10 cellular contexts compared by ENCODE assay signal in the genomic region with DNA sequence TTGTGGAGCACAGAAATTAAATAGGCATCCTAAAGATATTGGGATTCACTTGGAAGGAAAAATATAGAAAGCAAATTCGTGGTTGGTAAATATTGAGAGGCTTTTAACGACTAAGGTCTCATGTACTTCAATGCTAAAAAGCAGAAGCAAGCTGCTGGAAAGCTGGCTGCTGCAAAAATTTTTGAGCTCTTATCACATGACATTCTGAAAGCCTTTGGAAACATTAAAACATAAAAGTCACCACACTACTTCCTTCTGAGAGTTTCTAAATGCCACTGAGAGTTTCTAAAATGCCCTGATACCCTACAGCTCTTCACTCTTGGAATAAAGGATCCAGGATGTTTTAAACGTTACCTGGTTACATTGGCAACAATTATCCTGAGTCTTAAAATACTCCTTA. TPM values are rescaled to one million over a fixed set of nuclear protein-coding genes. Genes with fewer than 3 reads are reported as not detected.
DNase-seq lines count a peak whose midpoint lies in the region; ATAC-seq, FAIRE-seq and TF ChIP-seq lines count a peak whose summit lies in the region.
"Had no signal": no experiment of that assay in that cellular context is flagged by ENCODE, and none has a peak within 500 bp of the region (broad histone marks: within the 10 kb centered on the region; RNA-seq: fewer than 3 reads in every experiment).

No MANE protein-coding gene starts in this region.

- H3K4me3 ChIP-seq in HL-60 (replicated peaks; ENCODE audit: insufficient read depth, low read length) (peak overlapping the region; percentile 10; the same call in 1 of the 2 replicates), K562 (no peak overlapping the region), psoas muscle (no peak overlapping the region)

- in situ Hi-C loops in K562 (cut with MboI), result no loop called here

- H3K27me3 ChIP-seq in HL-60 (ENCODE audit: insufficient read depth, poor library complexity, severe bottlenecking) (no peaks in the 10 kb centered on the region), K562 (ENCODE audit: control insufficient read depth in 2 of 2, insufficient read depth in 2 of 2, low read length in 2 of 2) (no peaks in the 10 kb centered on the region), psoas muscle (ENCODE audit: insufficient read depth in 3 of 3, low read length in 2 of 3) (no peaks in the 10 kb centered on the region)

- H3K27ac ChIP-seq in HL-60 (replicated peaks) (peak overlapping the region; percentile 66), K562 (ENCODE audit: extremely low read depth, low read depth, low read length) (no peak overlapping the region), psoas muscle (peak overlapping the region; percentile 26)

- H3K36me3 ChIP-seq in K562 (ENCODE audit: control insufficient read depth, insufficient read depth, low read length), result no peaks in the 10 kb centered on the region
- no peaks in the 10 kb centered on the region for H3K36me3 ChIP-seq in psoas muscle (ENCODE audit: insufficient read depth in 1 of 2, low read depth in 1 of 2)

- intact Hi-C loops in K562 (cut with micrococcal nuclease), result no loop called here
- intact Hi-C loops in psoas muscle (cut with DNase I), result no loop called here

- TF ChIP-seq POLR2A in K562 (conservative IDR thresholded peaks at IDR 0.05), result no peak

- CTCF ChIA-PET in K562 (lab: Yijun Ruan, JAX; ENCODE audit: low intra/inter-chr PET ratio), result no interaction called here

- no peak for TF ChIP-seq RAD21 in K562 (CRISPR knock-in tag; conservative IDR thresholded peaks at IDR 0.05 in 1 of 2, IDR thresholded peaks at IDR 0.05 in 1 of 2)

- no peaks in the 10 kb centered on the region for H3K4me1 ChIP-seq in K562 (replicated peaks in 1 of 2; ENCODE audit: control insufficient read depth in 2 of 2, insufficient read depth in 2 of 2, low read length in 2 of 2)
- peaks cover 32% of the 10 kb centered on the region for H3K4me1 ChIP-seq in psoas muscle

- WGBS in K562 (ENCODE audit: insufficient coverage, low coverage, missing lambda C conversion rate), result 14% methylated on average over 3 of the region's 3 CpGs
- 26 to 52% (median 27%) methylated on average over 3 of the region's 3 CpGs for WGBS in psoas muscle, 3 donors

- TF ChIP-seq EP300 in K562 (IDR thresholded peaks at IDR 0.05; ENCODE audit: low read length), result no peak

- no peak for ATAC-seq in K562
- peak in 1 of 4 donors; percentile 27 for ATAC-seq in psoas muscle
- ATAC-seq in GM18519 (IDR thresholded peaks at IDR 0.05; ENCODE audit: low FRiP score, unreplicated experiment), result no peak
- no peak for ATAC-seq in HG02610 (IDR thresholded peaks at IDR 0.05; ENCODE audit: unreplicated experiment)

- DNase-seq in GM18507 (ENCODE audit: extremely low spot score, insufficient read length, low read depth) (no peak), HL-60 (ENCODE audit: low read depth in 1 of 2, low spot score in 1 of 2) (peak; percentile 10 to 75), K562 (ENCODE audit: extremely low read depth in 1 of 4, low spot score in 3 of 4) (no peak), psoas muscle (no peak), frontal cortex (ENCODE audit: low spot score in 2 of 2) (no peak), GM19240 (ENCODE audit: insufficient read length, low spot score) (no peak)
- DNase-seq: stimulated activated CD4-positive, alpha-beta T cell treated with anti-CD3 and anti-CD28 coated beads, Interleukin-1b, Interleukin-23, amount 100 ng/mL, for 48 hours; SW 1271 had no signal

- TF ChIP-seq CTCF in HL-60 (IDR thresholded peaks at IDR 0.05; ENCODE audit: insufficient read depth, low read length), result no peak
- no peak for TF ChIP-seq CTCF in K562 (IDR thresholded peaks at IDR 0.05 in 2 of 3, conservative IDR thresholded peaks at IDR 0.05 in 1 of 3; ENCODE audit: insufficient read depth in 2 of 3, low read depth in 1 of 3, low read length in 3 of 3)
- TF ChIP-seq CTCF in psoas muscle (IDR thresholded peaks at IDR 0.05), result no peak

- H3K9me3 ChIP-seq in K562 (replicated peaks; ENCODE audit: control insufficient read depth, insufficient read depth, low read depth, low read length) (no peaks in the 10 kb centered on the region), psoas muscle (no peaks in the 10 kb centered on the region)

- no peaks in the 10 kb centered on the region for H3K79me2 ChIP-seq in K562 (ENCODE audit: control insufficient read depth, insufficient read depth, low read length)

- no peaks in the 10 kb centered on the region for H4K20me1 ChIP-seq in K562 (replicated peaks; ENCODE audit: control insufficient read depth, insufficient read depth, low read length)

- no peaks in the 10 kb centered on the region for H3K9me1 ChIP-seq in K562 (ENCODE audit: control insufficient read depth, insufficient read depth, low read length)

- POLR2A ChIA-PET in K562 (lab: Yijun Ruan, JAX), result no interaction called here

- peak overlapping the region; percentile 63; the same call in 1 of the 2 replicates for H2AFZ ChIP-seq in K562 (ENCODE audit: low read depth, low read length)

- FAIRE-seq in GM18507 (lab: Jason Lieb, UNC) (peak; percentile 67), K562 (lab: Jason Lieb, UNC) (no peak), frontal cortex (lab: Jason Lieb, UNC) (no peak)

- BruUV-seq in K562 (replicated peaks; lab: Mats Ljungman, UMichigan), result no TSS peak

- no peak overlapping the region for H3K4me2 ChIP-seq in K562 (ENCODE audit: insufficient read depth, low read length)

- no peak overlapping the region for H3K9ac ChIP-seq in K562 (ENCODE audit: insufficient read depth in 1 of 2, low read depth in 2 of 2, low read length in 2 of 2)

TF ChIP-seq in K562, 482 proteins besides CTCF, POLR2A, EP300 and RAD21 (continues in another document):
- TF ChIP-seq MIER1 (IDR thresholded peaks at IDR 0.05; ENCODE audit: low read depth) (peak; percentile 47; the same call in 1 of the 2 replicates), PHTF2 (CRISPR knock-in tag; IDR thresholded peaks at IDR 0.05) (no peak), TBP (optimal IDR thresholded peaks at IDR 0.05; ENCODE audit: low read depth, low read length) (no peak), SMC3 (conservative IDR thresholded peaks at IDR 0.05; ENCODE audit: insufficient read depth, low read depth, low read length) (no peak), XRCC3 (IDR thresholded peaks at IDR 0.05) (no peak), KDM2B (CRISPR knock-in tag; IDR thresholded peaks at IDR 0.05) (no peak), ZNF133 (CRISPR knock-in tag; IDR thresholded peaks at IDR 0.05) (no peak), TBL1XR1 (IDR thresholded peaks at IDR 0.05; ENCODE audit: low read length in 2 of 2) (no peak), CREM (IDR thresholded peaks at IDR 0.05; ENCODE audit: low read depth) (no peak), ARID1B (IDR thresholded peaks at IDR 0.05) (no peak), ZSCAN29 (IDR thresholded peaks at IDR 0.05) (no peak), BHLHE40 (IDR thresholded peaks at IDR 0.05; ENCODE audit: low read length) (no peak)
- TF ChIP-seq, protein P1, sequence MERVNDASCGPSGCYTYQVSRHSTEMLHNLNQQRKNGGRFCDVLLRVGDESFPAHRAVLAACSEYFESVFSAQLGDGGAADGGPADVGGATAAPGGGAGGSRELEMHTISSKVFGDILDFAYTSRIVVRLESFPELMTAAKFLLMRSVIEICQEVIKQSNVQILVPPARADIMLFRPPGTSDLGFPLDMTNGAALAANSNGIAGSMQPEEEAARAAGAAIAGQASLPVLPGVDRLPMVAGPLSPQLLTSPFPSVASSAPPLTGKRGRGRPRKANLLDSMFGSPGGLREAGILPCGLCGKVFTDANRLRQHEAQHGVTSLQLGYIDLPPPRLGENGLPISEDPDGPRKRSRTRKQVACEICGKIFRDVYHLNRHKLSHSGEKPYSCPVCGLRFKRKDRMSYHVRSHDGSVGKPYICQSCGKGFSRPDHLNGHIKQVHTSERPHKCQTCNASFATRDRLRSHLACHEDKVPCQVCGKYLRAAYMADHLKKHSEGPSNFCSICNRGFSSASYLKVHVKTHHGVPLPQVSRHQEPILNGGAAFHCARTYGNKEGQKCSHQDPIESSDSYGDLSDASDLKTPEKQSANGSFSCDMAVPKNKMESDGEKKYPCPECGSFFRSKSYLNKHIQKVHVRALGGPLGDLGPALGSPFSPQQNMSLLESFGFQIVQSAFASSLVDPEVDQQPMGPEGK (CRISPR knock-in tag; IDR thresholded peaks at IDR 0.05; ENCODE audit: borderline replicate concordance), result no peak
- TF ChIP-seq, protein P2, sequence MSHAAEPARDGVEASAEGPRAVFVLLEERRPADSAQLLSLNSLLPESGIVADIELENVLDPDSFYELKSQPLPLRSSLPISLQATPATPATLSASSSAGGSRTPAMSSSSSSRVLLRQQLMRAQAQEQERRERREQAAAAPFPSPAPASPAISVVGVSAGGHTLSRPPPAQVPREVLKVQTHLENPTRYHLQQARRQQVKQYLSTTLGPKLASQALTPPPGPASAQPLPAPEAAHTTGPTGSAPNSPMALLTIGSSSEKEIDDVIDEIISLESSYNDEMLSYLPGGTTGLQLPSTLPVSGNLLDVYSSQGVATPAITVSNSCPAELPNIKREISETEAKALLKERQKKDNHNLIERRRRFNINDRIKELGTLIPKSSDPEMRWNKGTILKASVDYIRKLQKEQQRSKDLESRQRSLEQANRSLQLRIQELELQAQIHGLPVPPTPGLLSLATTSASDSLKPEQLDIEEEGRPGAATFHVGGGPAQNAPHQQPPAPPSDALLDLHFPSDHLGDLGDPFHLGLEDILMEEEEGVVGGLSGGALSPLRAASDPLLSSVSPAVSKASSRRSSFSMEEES (CRISPR knock-in tag; IDR thresholded peaks at IDR 0.05), result 0 out of 2 replicates have a peak, but pooled peaks have one; percentile 8

RNA-seq across cellular contexts. Expression of a gene that starts 39.0 kb away (rescaled TPM):
- 35.1 and 68.8 TPM in 2 replicates for total RNA-seq in K562 (2011; cell fraction: chromatin; rRNA removed; ENCODE audit: low replicate concordance)
- total RNA-seq in K562 (2011; cell fraction: nucleolus; rRNA removed), result 9.7 and 10.2 TPM in 2 replicates
- 17.9 and 22.7 TPM in 2 replicates for total RNA-seq in K562 (2011; cell fraction: nucleoplasm; rRNA removed)
- 5.2 and 5.4 TPM in 2 replicates for total RNA-seq in K562 (2014; rRNA removed)
- total RNA-seq in K562 (2014; rRNA removed; fragmentation: Illumina TruSeq; extraction: Trizol), result 6.3 and 6.7 TPM in 2 replicates
- 4.4 and 5.3 TPM in 2 replicates for total RNA-seq in K562 (2015; rRNA removed; fragmentation: Illumina TruSeq; extraction: Trizol)
- 6.4 TPM in 2 replicates for total RNA-seq in K562 (2021)
- 8.1 and 10.5 TPM in 2 replicates for polyA plus RNA-seq in K562 (2011; rRNA removed)
- polyA plus RNA-seq in K562 (2011; cell fraction: cytosol; rRNA removed), result 4.4 and 7.2 TPM in 2 replicates
- polyA plus RNA-seq in K562 (2011; cell fraction: nucleus; rRNA removed), result 8.3 and 11.3 TPM in 2 replicates
- 3.2 and 4.9 TPM in 2 replicates for polyA plus RNA-seq in K562 (2012)
- polyA plus RNA-seq in K562 (2014; fragmentation: Illumina TruSeq; extraction: Trizol), result 5.9 TPM in 2 replicates
- polyA plus RNA-seq in K562 (2014; fragmentation: Nextera tagmentation; extraction: Ambion mirVana), result 1 to 10 TPM; 1.8 to 2.2 TPM
- 2.7 and 3.3 TPM in 2 replicates for polyA plus RNA-seq in K562 (2014; rRNA removed)
- polyA minus RNA-seq in K562 (2011; rRNA and poly(A)+ RNA removed), result 23.2 and 34.6 TPM in 2 replicates
- 3.8 and 6.5 TPM in 2 replicates for polyA minus RNA-seq in K562 (2011; cell fraction: cytosol; rRNA and poly(A)+ RNA removed)
- polyA minus RNA-seq in K562 (2011; cell fraction: nucleus; rRNA and poly(A)+ RNA removed), result 23.8 and 42.1 TPM in 2 replicates
- 10 to 100 TPM; 12.1 to 18.2 (median 14.9) TPM for total RNA-seq in psoas muscle
- 10 to 100 TPM in 1 of 3 donors, 1 to 10 TPM in 2; 4.2 to 11.5 (median 9.4) TPM for polyA plus RNA-seq in psoas muscle
- total RNA-seq in frontal cortex, result 22.0 TPM

Comparison
In these comparisons a context has a peak if more than half of its experiments do, and no peak if none do; other contexts are left out.
1. DNase-seq: peak in HL-60 (2 of 2); none in GM18507 (single experiment), K562 (0 of 4), psoas muscle (0 of 2), frontal cortex (0 of 2) and GM19240 (single experiment).